In the genomic region with DNA sequence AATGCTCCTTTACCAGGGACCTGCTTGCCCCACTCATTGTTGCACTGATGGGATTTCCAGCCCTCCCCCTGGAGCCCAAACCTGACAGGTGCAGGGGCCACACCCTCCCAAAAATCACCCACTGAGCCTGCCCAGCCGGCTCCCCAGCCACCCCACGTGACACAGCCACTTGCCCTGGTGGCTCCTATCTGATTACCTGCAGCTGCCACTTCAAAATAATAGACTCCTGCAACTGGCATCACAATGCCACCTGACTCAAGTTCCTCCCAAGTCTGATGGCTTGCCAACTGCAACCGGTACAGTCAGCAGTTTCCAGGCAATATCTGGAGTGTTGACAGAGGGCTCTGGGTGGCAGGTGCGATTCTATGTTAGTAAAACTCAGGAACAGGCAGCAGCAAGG, we compare ENCODE assay signal across 8 cellular contexts.
DNase-seq lines count a peak whose midpoint lies in the region; ATAC-seq and TF ChIP-seq lines count a peak whose summit lies in the region.

No MANE protein-coding gene starts in this region.

- no peaks in the 10 kb centered on the region for H3K36me3 Mint-ChIP-seq in CD4-positive, alpha-beta T cell (ENCODE audit: low read depth)
- no peaks in the 10 kb centered on the region for H3K36me3 Mint-ChIP-seq in HFFc6 (ENCODE audit: low read depth)
- H3K36me3 Mint-ChIP-seq in activated naive CD4-positive, alpha-beta T cell treated with anti-CD3 and anti-CD28 coated beads, Interleukin-2, amount 50 U/mL, for 72 hours, result no peaks in the 10 kb centered on the region

- CTCF ChIA-PET in CD4-positive, alpha-beta T cell (lab: Charles Lee), result no interaction called here

- intact Hi-C loops in CD4-positive, alpha-beta T cell (cut with DNase I, micrococcal nuclease), result loop anchor here in 1 of 2 experiments (10.0 kb wide), 1 partner anchor 335 kb away; no protein-coding TSS in a partner anchor
- intact Hi-C loops in uterus (cut with DNase I; ENCODE audit: low total_unique reads), result no loop called here

- no peaks in the 10 kb centered on the region for H3K9me3 ChIP-seq in lung (ENCODE audit: control insufficient read depth in 2 of 2, insufficient read depth in 1 of 2, low read length in 1 of 2)
- H3K9me3 ChIP-seq in CD4-positive, alpha-beta T cell (ENCODE audit: control insufficient read depth, low read length), result no peaks in the 10 kb centered on the region
- H3K9me3 ChIP-seq in uterus, result no peaks in the 10 kb centered on the region

- peak; percentile 75 for ATAC-seq in lung (ENCODE audit: insufficient read depth, low FRiP score)
- ATAC-seq in CD4-positive, alpha-beta T cell (ENCODE audit: poor library complexity), result no peak
- no peak for ATAC-seq in activated naive CD4-positive, alpha-beta T cell treated with anti-CD3 and anti-CD28 coated beads, Interleukin-2, amount 50 U/mL, for 72 hours

- 59 to 63% methylated on average over 4 of the region's 4 CpGs for WGBS in lung, 2 donors

- H3K4me3 ChIP-seq in lung, result no peak overlapping the region
- H3K4me3 ChIP-seq in uterus, result no peak overlapping the region

- no peak overlapping the region for H3K4me3 Mint-ChIP-seq in CD4-positive, alpha-beta T cell
- no peak overlapping the region for H3K4me3 Mint-ChIP-seq in HFFc6

- TF ChIP-seq CTCF in lung (IDR thresholded peaks at IDR 0.05; ENCODE audit: control extremely low read depth, extremely low read depth) (no peak), HFFc6 (IDR thresholded peaks at IDR 0.05) (no peak), uterus (IDR thresholded peaks at IDR 0.05) (no peak)
- no peak for TF ChIP-seq CTCF in CD4-positive, alpha-beta T cell (IDR thresholded peaks at IDR 0.05)

- POLR2A ChIA-PET in CD4-positive, alpha-beta T cell (lab: Charles Lee), result no interaction called here

- H3K4me1 ChIP-seq in lung (ENCODE audit: control insufficient read depth in 2 of 2, insufficient read depth in 2 of 2, low read length in 2 of 2) (peaks cover 0 to 4% of the 10 kb centered on the region in 2 donors), uterus (no peaks in the 10 kb centered on the region)

- no peaks in the 10 kb centered on the region for H3K27me3 ChIP-seq in lung (ENCODE audit: control insufficient read depth, insufficient read depth)
- no peaks in the 10 kb centered on the region for H3K27me3 ChIP-seq in CD4-positive, alpha-beta T cell (ENCODE audit: control insufficient read depth, insufficient read depth, low read length)
- H3K27me3 ChIP-seq in uterus, result no peaks in the 10 kb centered on the region

- H3K36me3 ChIP-seq in lung (ENCODE audit: control insufficient read depth in 2 of 2, insufficient read depth in 2 of 2, low read length in 2 of 2), result no peaks in the 10 kb centered on the region
- H3K36me3 ChIP-seq in uterus, result no peaks in the 10 kb centered on the region

- H3K27me3 Mint-ChIP-seq in CD4-positive, alpha-beta T cell, result no peaks in the 10 kb centered on the region
- H3K27me3 Mint-ChIP-seq in HFFc6 (ENCODE audit: insufficient read depth), result peaks cover 37% of the 10 kb centered on the region

- DNase-seq in COR-L47 (lab: John Stamatoyannopoulos, UW) (peak; percentile 97), NCI-H1436 treated with DMSO at 0.1 percent for 48 hours (lab: John Stamatoyannopoulos, UW) (peak; percentile 98), SHP77 treated with DMSO at 0.1 percent for 48 hours (lab: John Stamatoyannopoulos, UW) (peak; percentile 96), lung (ENCODE audit: low spot score) (peak; percentile 90), HFFc6 (no peak), uterus (no peak)
- DNase-seq in CD4-positive, alpha-beta T cell, result no peak
- DNase-seq in activated naive CD4-positive, alpha-beta T cell treated with anti-CD3 and anti-CD28 coated beads, Interleukin-2, amount 50 U/mL, for 72 hours (ENCODE audit: low spot score in 2 of 2), result no peak

- no peak overlapping the region for H3K27ac Mint-ChIP-seq in CD4-positive, alpha-beta T cell
- no peak overlapping the region for H3K27ac Mint-ChIP-seq in HFFc6
- H3K27ac Mint-ChIP-seq in activated naive CD4-positive, alpha-beta T cell treated with anti-CD3 and anti-CD28 coated beads, Interleukin-2, amount 50 U/mL, for 72 hours, result no peak overlapping the region

- no peaks in the 10 kb centered on the region for H3K9me3 Mint-ChIP-seq in CD4-positive, alpha-beta T cell
- H3K9me3 Mint-ChIP-seq in HFFc6, result no peaks in the 10 kb centered on the region
- H3K9me3 Mint-ChIP-seq in activated naive CD4-positive, alpha-beta T cell treated with anti-CD3 and anti-CD28 coated beads, Interleukin-2, amount 50 U/mL, for 72 hours, result no peaks in the 10 kb centered on the region

- no peak for TF ChIP-seq POLR2A in uterus (IDR thresholded peaks at IDR 0.05)

- peak overlapping the region in 1 of 2 donors; percentile 91 for H3K27ac ChIP-seq in lung (ENCODE audit: low read depth in 1 of 2, low read length in 1 of 2)
- no peak overlapping the region for H3K27ac ChIP-seq in CD4-positive, alpha-beta T cell (ENCODE audit: low read depth, low read length)
- H3K27ac ChIP-seq in uterus, result no peak overlapping the region

- H3K4me1 Mint-ChIP-seq in CD4-positive, alpha-beta T cell (ENCODE audit: low read depth), result no peaks in the 10 kb centered on the region
- H3K4me1 Mint-ChIP-seq in HFFc6 (ENCODE audit: low read depth), result peaks cover 20% of the 10 kb centered on the region

Comparison
In these comparisons a context has a peak if more than half of its experiments do, and no peak if none do; other contexts are left out.
1. DNase-seq: peak in COR-L47 (single experiment), NCI-H1436 treated with DMSO at 0.1 percent for 48 hours (single experiment), SHP77 treated with DMSO at 0.1 percent for 48 hours (single experiment) and lung (single experiment); none in CD4-positive, alpha-beta T cell (0 of 10), HFFc6 (single experiment), uterus (0 of 2) and activated naive CD4-positive, alpha-beta T cell treated with anti-CD3 and anti-CD28 coated beads, Interleukin-2, amount 50 U/mL, for 72 hours (0 of 2).